Comparison of ENCODE assay signal across 1 cellular context in genomic region chr9:93464876-93465275, GRCh38.
TF ChIP-seq lines count a peak whose summit lies in the region.

No MANE protein-coding gene starts in this region.

TF ChIP-seq in SK-N-SH treated with all-trans-retinoic acid at 6 μM for 48 hours, 23 proteins besides CTCF, POLR2A, EP300 and RAD21 (continued from another document):
- TF ChIP-seq, protein P1, sequence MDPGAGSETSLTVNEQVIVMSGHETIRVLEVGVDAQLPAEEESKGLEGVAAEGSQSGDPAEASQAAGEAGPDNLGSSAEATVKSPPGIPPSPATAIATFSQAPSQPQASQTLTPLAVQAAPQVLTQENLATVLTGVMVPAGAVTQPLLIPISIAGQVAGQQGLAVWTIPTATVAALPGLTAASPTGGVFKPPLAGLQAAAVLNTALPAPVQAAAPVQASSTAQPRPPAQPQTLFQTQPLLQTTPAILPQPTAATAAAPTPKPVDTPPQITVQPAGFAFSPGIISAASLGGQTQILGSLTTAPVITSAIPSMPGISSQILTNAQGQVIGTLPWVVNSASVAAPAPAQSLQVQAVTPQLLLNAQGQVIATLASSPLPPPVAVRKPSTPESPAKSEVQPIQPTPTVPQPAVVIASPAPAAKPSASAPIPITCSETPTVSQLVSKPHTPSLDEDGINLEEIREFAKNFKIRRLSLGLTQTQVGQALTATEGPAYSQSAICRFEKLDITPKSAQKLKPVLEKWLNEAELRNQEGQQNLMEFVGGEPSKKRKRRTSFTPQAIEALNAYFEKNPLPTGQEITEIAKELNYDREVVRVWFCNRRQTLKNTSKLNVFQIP (CRISPR knock-in tag; IDR thresholded peaks at IDR 0.05; ENCODE audit: borderline replicate concordance, low read depth), result no peak
- TF ChIP-seq ISL1 (CRISPR knock-in tag; IDR thresholded peaks at IDR 0.05) (no peak), CSDC2 (CRISPR knock-in tag; IDR thresholded peaks at IDR 0.05) (no peak), ESRRG (CRISPR knock-in tag; IDR thresholded peaks at IDR 0.05) (no peak), ZNF70 (CRISPR knock-in tag; IDR thresholded peaks at IDR 0.05) (no peak), OSR1 (CRISPR knock-in tag; IDR thresholded peaks at IDR 0.05) (no peak), BACH2 (CRISPR knock-in tag; IDR thresholded peaks at IDR 0.05; ENCODE audit: borderline replicate concordance) (no peak)
TF ChIP-seq in SK-N-SH treated with all-trans-retinoic acid at 6 μM for 48 hours: peak in this region for 0.
